Comparison of ENCODE assay signal across 8 cellular contexts in the genomic region with DNA sequence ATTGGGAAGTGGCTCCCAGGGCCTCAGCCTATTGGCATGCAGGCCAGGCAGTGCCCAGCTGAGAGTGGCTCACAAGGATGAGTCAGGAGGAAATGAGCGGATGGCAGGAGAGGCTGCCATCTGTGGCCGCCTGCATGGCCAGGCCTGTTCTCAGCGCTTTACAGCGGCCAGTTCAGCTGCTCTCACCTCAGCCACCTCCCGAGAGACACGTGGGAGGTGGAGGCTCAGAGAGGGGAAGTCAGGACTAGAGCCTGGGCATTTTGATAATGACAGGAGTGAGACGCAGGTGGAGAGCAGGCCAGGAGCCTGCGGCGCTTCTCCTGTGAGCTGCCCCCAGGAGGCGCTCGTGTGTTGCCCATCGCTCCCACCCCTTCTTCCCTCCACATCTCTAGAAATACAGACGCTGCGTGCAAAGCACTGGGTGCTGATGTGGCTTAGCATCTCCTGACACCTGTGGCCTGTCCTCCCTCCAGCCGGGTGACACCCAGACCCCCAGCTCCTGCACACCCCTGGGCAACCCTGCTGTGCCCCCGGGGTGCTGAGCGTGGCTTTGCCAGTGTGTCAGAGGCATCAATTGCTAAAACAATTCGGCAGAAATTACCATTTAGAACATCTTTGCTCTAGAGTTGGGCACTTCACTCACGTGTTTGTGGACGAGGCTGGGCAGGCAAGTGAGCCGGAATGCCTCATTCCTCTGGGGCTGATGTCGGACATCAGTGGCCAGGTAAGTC. TPM values are rescaled to one million over a fixed set of nuclear protein-coding genes. Genes with fewer than 3 reads are reported as not detected.
DNase-seq lines count a peak whose midpoint lies in the region; ATAC-seq and TF ChIP-seq lines count a peak whose summit lies in the region.

No MANE protein-coding gene starts in this region.

- no peaks in the 10 kb centered on the region for H3K36me3 Mint-ChIP-seq in activated T-cell treated with anti-CD3 and anti-CD28 coated beads, Interleukin-2, amount 50 U/mL, for 24 hours (ENCODE audit: low read depth)

- no peaks in the 10 kb centered on the region for H3K9me3 ChIP-seq in Panc1 (ENCODE audit: control insufficient read depth, insufficient read depth, low read depth, low read length)
- H3K9me3 ChIP-seq in vagina = no peaks in the 10 kb centered on the region

- H3K4me1 Mint-ChIP-seq in activated T-cell treated with anti-CD3 and anti-CD28 coated beads, Interleukin-2, amount 50 U/mL, for 24 hours (ENCODE audit: low read depth) = peaks cover 3% of the 10 kb centered on the region

- H3K36me3 ChIP-seq in Panc1 (ENCODE audit: control insufficient read depth, insufficient read depth, low read length) = no peaks in the 10 kb centered on the region
- no peaks in the 10 kb centered on the region for H3K36me3 ChIP-seq in vagina

- POLR2A ChIA-PET in Panc1 (lab: Charles Lee) = no interaction called here

- no peak overlapping the region for H3K27ac ChIP-seq in Panc1 (ENCODE audit: low read length)
- no peak overlapping the region for H3K27ac ChIP-seq in vagina

- no peaks in the 10 kb centered on the region for H3K9me3 Mint-ChIP-seq in activated T-cell treated with anti-CD3 and anti-CD28 coated beads, Interleukin-2, amount 50 U/mL, for 24 hours

- peaks cover 3% of the 10 kb centered on the region for H3K27me3 Mint-ChIP-seq in activated T-cell treated with anti-CD3 and anti-CD28 coated beads, Interleukin-2, amount 50 U/mL, for 24 hours

- ATAC-seq in HG02885 (IDR thresholded peaks at IDR 0.05; ENCODE audit: poor library complexity, unreplicated experiment) = peak; percentile 48
- peak; percentile 91 for ATAC-seq in Panc1

- H3K27ac Mint-ChIP-seq in activated T-cell treated with anti-CD3 and anti-CD28 coated beads, Interleukin-2, amount 50 U/mL, for 24 hours = no peak overlapping the region

- CTCF ChIA-PET in Panc1 (lab: Charles Lee) = interaction anchor here (0.6 to 1.1 kb wide), 3 partner anchors 41 to 254 kb away, joined by 3 to 6 read pairs (median 4); no protein-coding TSS in a partner anchor

- TF ChIP-seq POLR2A in vagina (IDR thresholded peaks at IDR 0.05) = no peak

- H3K4me3 Mint-ChIP-seq in activated T-cell treated with anti-CD3 and anti-CD28 coated beads, Interleukin-2, amount 50 U/mL, for 24 hours = no peak overlapping the region

- H3K27me3 ChIP-seq in Panc1 (ENCODE audit: control insufficient read depth, insufficient read depth, low read length) (no peaks in the 10 kb centered on the region), vagina (no peaks in the 10 kb centered on the region)

- BruUV-seq in Panc1 (replicated peaks; lab: Mats Ljungman, UMichigan) = no TSS peak

- H3K4me1 ChIP-seq in Panc1 (ENCODE audit: control insufficient read depth, insufficient read depth, low read length) (no peaks in the 10 kb centered on the region), vagina (peaks cover 4% of the 10 kb centered on the region)

- TF ChIP-seq CTCF in Panc1 (IDR thresholded peaks at IDR 0.05) = peak; percentile 91
- TF ChIP-seq CTCF in vagina (IDR thresholded peaks at IDR 0.05) = peak in 2 of 3 experiments; percentile 40 to 52

- in situ Hi-C loops in Caki2 (cut with HindIII; ENCODE audit: low pct_unique_long_range_greater_than_20kb, low sequenced_read_pairs) = no loop called here
- in situ Hi-C loops in Panc1 (cut with HindIII; ENCODE audit: low pct_unique_long_range_greater_than_20kb, low sequenced_read_pairs) = no loop called here

- intact Hi-C loops in Panc1 (cut with micrococcal nuclease; ENCODE audit: unreplicated experiment) (loop anchor here (1.0 to 5.0 kb wide), 2 partner anchors 43 to 60 kb away; no protein-coding TSS in a partner anchor), posterior vena cava (cut with DNase I) (loop anchor here in 1 of 2 donors (5.0 kb wide), 1 partner anchor 58 kb away; no protein-coding TSS in a partner anchor), vagina (cut with DNase I) (no loop called here)

- no peak overlapping the region for H3K4me3 ChIP-seq in Panc1 (ENCODE audit: low read depth in 2 of 2, low read length in 2 of 2)
- no peak overlapping the region for H3K4me3 ChIP-seq in vagina

- DNase-seq in Caki2 (ENCODE audit: low read depth) = peak; percentile 97
- peak; percentile 61 for DNase-seq in Panc1 (ENCODE audit: low read depth, low spot score)
- peak; percentile 83 for DNase-seq in activated T-cell treated with anti-CD3 and anti-CD28 coated beads, Interleukin-2, amount 50 U/mL, for 24 hours
- DNase-seq in fibroblast of the conjunctiva (ENCODE audit: low read depth) = peak; percentile 10
- DNase-seq in posterior vena cava (ENCODE audit: low spot score) = peak; percentile 87
- DNase-seq in vagina (ENCODE audit: extremely low spot score in 2 of 2) = no peak
- DNase-seq in dedifferentiated amniotic fluid mesenchymal stem cell (ENCODE audit: extremely low spot score) = no peak

RNA-seq across cellular contexts. Expression of a gene that starts 21.4 kb away (rescaled TPM):
- 18.0 and 19.5 TPM in 2 replicates for total RNA-seq in Caki2 (2014; rRNA removed; shearing (Covaris generic); ENCODE audit: low replicate concordance)
- total RNA-seq in Panc1 (2021; ENCODE audit: unreplicated experiment) (0.77 TPM), posterior vena cava (under 1 TPM; 0.19 to 0.23 TPM), vagina (4.2 TPM)
- 1.1 TPM for polyA plus RNA-seq in Panc1 (2012; ENCODE audit: insufficient read length)

RNA-seq across cellular contexts. Expression of a gene that starts 36.6 kb away (rescaled TPM):
- 82.4 and 89.0 TPM in 2 replicates for total RNA-seq in Caki2 (2014; rRNA removed; shearing (Covaris generic); ENCODE audit: low replicate concordance)
- total RNA-seq in Panc1 (2021; ENCODE audit: unreplicated experiment) = 55.7 TPM
- polyA plus RNA-seq in Panc1 (2012; ENCODE audit: insufficient read length) = 83.8 TPM
- 10 to 100 TPM; 18.3 to 20.5 TPM for total RNA-seq in posterior vena cava
- 40.3 TPM for total RNA-seq in vagina

RNA-seq across cellular contexts. Expression of a gene that starts 51.7 kb away (rescaled TPM):
- total RNA-seq in Caki2 (2014; rRNA removed; shearing (Covaris generic); ENCODE audit: low replicate concordance) = 54.0 and 61.6 TPM in 2 replicates
- total RNA-seq in Panc1 (2021; ENCODE audit: unreplicated experiment) (34.3 TPM), posterior vena cava (10 to 100 TPM; 10.8 to 11.9 TPM), vagina (39.0 TPM)
- polyA plus RNA-seq in Panc1 (2012; ENCODE audit: insufficient read length) = 60.2 TPM

RNA-seq across cellular contexts. Expression of a gene that starts 59.4 kb away (rescaled TPM):
- not detected in 2 replicates for total RNA-seq in Caki2 (2014; rRNA removed; shearing (Covaris generic); ENCODE audit: low replicate concordance)
- total RNA-seq in Panc1 (2021; ENCODE audit: unreplicated experiment) (0.10 TPM), posterior vena cava (under 1 TPM; 0.43 to 0.56 TPM), vagina (0.98 TPM)
- not detected for polyA plus RNA-seq in Panc1 (2012; ENCODE audit: insufficient read length)

Comparison
In these comparisons a context has a peak if more than half of its experiments do, and no peak if none do; other contexts are left out.
1. DNase-seq: peak in Caki2 (single experiment), Panc1 (single experiment), activated T-cell treated with anti-CD3 and anti-CD28 coated beads, Interleukin-2, amount 50 U/mL, for 24 hours (single experiment), fibroblast of the conjunctiva (single experiment) and posterior vena cava (single experiment); none in vagina (0 of 2) and dedifferentiated amniotic fluid mesenchymal stem cell (single experiment).